In the genomic region with DNA sequence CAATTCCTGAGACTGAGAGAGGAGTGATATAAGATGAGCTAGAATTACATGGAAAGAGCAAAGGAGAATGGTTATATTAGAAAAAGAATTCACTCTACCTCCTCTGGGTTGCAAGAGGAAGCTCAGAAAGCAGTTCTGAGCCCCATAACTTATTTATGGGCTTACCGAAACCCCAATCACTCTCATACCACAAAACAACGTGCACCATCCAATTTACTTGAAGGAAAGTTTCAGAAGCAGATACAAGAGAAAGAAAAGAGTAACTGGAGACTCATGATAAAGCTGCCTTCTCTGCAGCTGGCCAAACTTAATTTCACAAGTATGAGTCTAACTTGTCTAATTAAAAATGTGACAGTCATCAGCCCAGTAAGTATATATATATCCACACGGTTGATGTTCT, we compare ENCODE assay signal across 26 cellular contexts. TPM values are rescaled to one million over a fixed set of nuclear protein-coding genes. Genes with fewer than 3 reads are reported as not detected.
A peak's percentile ranks its signal among the peaks of the same experiment; 100 is the strongest.
DNase-seq lines count a peak whose midpoint lies in the region; ATAC-seq and TF ChIP-seq lines count a peak whose summit lies in the region.
"Had no signal": no experiment of that assay in that cellular context is flagged by ENCODE, and none has a peak within 500 bp of the region (broad histone marks: within the 10 kb centered on the region; RNA-seq: fewer than 3 reads in every experiment).

No MANE protein-coding gene starts in this region.

- no peak overlapping the region for H3K9ac ChIP-seq in endodermal cell (ENCODE audit: extremely low read depth, low read length, poor library complexity, severe bottlenecking)

- H3K27ac Mint-ChIP-seq in activated T-cell treated with anti-CD3 and anti-CD28 coated beads, Interleukin-2, amount 50 U/mL, for 72 hours = peak overlapping the region; percentile 24
- H3K27ac Mint-ChIP-seq in activated T-cell treated with anti-CD3 and anti-CD28 coated beads, Interleukin-2, amount 50 U/mL, for 24 hours = no peak overlapping the region
- peak overlapping the region; percentile 49 for H3K27ac Mint-ChIP-seq in CD4-positive, alpha-beta T cell
- H3K27ac Mint-ChIP-seq in activated T-helper 17 cell treated with anti-CD3 and anti-CD28 coated beads, Interleukin-2, amount 50 U/mL, for 72 hours = peak overlapping the region; percentile 37
- H3K27ac Mint-ChIP-seq in endodermal cell = no peak overlapping the region
- H3K27ac Mint-ChIP-seq: HFFc6 had no signal

- 85 to 89% methylated on average over 1 to 3 of the region's 3 CpGs for WGBS in endodermal cell (ENCODE audit: insufficient coverage in 1 of 2, insufficient read length in 1 of 2), 2 experiments

- H3K27me3 ChIP-seq in CD4-positive, alpha-beta T cell (ENCODE audit: control insufficient read depth, insufficient read depth, low read length) = no peaks in the 10 kb centered on the region
- no peaks in the 10 kb centered on the region for H3K27me3 ChIP-seq in endodermal cell (ENCODE audit: control insufficient read depth, insufficient read depth, low read length, poor library complexity, severe bottlenecking)
- H3K27me3 ChIP-seq: SJCRH30 had no signal

- no peaks in the 10 kb centered on the region for H3K27me3 Mint-ChIP-seq in activated T-cell treated with anti-CD3 and anti-CD28 coated beads, Interleukin-2, amount 50 U/mL, for 72 hours (ENCODE audit: low read depth)
- no peaks in the 10 kb centered on the region for H3K27me3 Mint-ChIP-seq in activated T-cell treated with anti-CD3 and anti-CD28 coated beads, Interleukin-2, amount 50 U/mL, for 24 hours
- H3K27me3 Mint-ChIP-seq in CD4-positive, alpha-beta T cell = no peaks in the 10 kb centered on the region
- no peaks in the 10 kb centered on the region for H3K27me3 Mint-ChIP-seq in activated T-helper 17 cell treated with anti-CD3 and anti-CD28 coated beads, Interleukin-2, amount 50 U/mL, for 72 hours
- no peaks in the 10 kb centered on the region for H3K27me3 Mint-ChIP-seq in endodermal cell (ENCODE audit: insufficient read depth)
- H3K27me3 Mint-ChIP-seq: CD4-positive, alpha-beta memory T cell had no signal

- peaks cover 1 to 9% of the 10 kb centered on the region in 2 donors for H3K36me3 Mint-ChIP-seq in activated T-cell treated with anti-CD3 and anti-CD28 coated beads, Interleukin-2, amount 50 U/mL, for 72 hours (ENCODE audit: insufficient read depth in 2 of 2)
- H3K36me3 Mint-ChIP-seq in activated T-cell treated with anti-CD3 and anti-CD28 coated beads, Interleukin-2, amount 50 U/mL, for 24 hours (ENCODE audit: low read depth) = peaks cover 83% of the 10 kb centered on the region
- peaks cover 72% of the 10 kb centered on the region for H3K36me3 Mint-ChIP-seq in CD4-positive, alpha-beta T cell (ENCODE audit: low read depth)
- peaks cover 92% of the 10 kb centered on the region for H3K36me3 Mint-ChIP-seq in activated T-helper 17 cell treated with anti-CD3 and anti-CD28 coated beads, Interleukin-2, amount 50 U/mL, for 72 hours (ENCODE audit: low read depth)
- H3K36me3 Mint-ChIP-seq in endodermal cell (ENCODE audit: low read depth) = peaks cover 65% of the 10 kb centered on the region

- intact Hi-C loops in CD4-positive, alpha-beta T cell (cut with DNase I, micrococcal nuclease) = no loop called here

- no peaks in the 10 kb centered on the region for H3K9me3 Mint-ChIP-seq in activated T-cell treated with anti-CD3 and anti-CD28 coated beads, Interleukin-2, amount 50 U/mL, for 72 hours
- H3K9me3 Mint-ChIP-seq in activated T-cell treated with anti-CD3 and anti-CD28 coated beads, Interleukin-2, amount 50 U/mL, for 24 hours = no peaks in the 10 kb centered on the region
- H3K9me3 Mint-ChIP-seq in CD4-positive, alpha-beta T cell = no peaks in the 10 kb centered on the region
- no peaks in the 10 kb centered on the region for H3K9me3 Mint-ChIP-seq in activated T-helper 17 cell treated with anti-CD3 and anti-CD28 coated beads, Interleukin-2, amount 50 U/mL, for 72 hours
- no peaks in the 10 kb centered on the region for H3K9me3 Mint-ChIP-seq in endodermal cell
- H3K9me3 Mint-ChIP-seq: CD4-positive, alpha-beta memory T cell; HFFc6 had no signal

- CTCF ChIA-PET in CD4-positive, alpha-beta T cell (lab: Charles Lee) = interaction anchor here (0.7 to 1.5 kb wide), 3 partner anchors 11 to 23 kb away, joined by 3 to 5 read pairs (median 3); no protein-coding TSS in a partner anchor
- CTCF ChIA-PET in RWPE1 (lab: Yijun Ruan, JAX) = interaction anchor here (0.7 kb wide), 1 partner anchor 11 kb away, joined by 4 read pairs; no protein-coding TSS in a partner anchor

- no peaks in the 10 kb centered on the region for H3K9me3 ChIP-seq in CD4-positive, alpha-beta T cell (ENCODE audit: control insufficient read depth, low read length)
- H3K9me3 ChIP-seq in endodermal cell (ENCODE audit: control insufficient read depth, low read length) = no peaks in the 10 kb centered on the region
- H3K9me3 ChIP-seq: HAP-1, SJCRH30 had no signal

- no peak overlapping the region for H3K4me3 Mint-ChIP-seq in activated T-cell treated with anti-CD3 and anti-CD28 coated beads, Interleukin-2, amount 50 U/mL, for 72 hours
- no peak overlapping the region for H3K4me3 Mint-ChIP-seq in activated T-cell treated with anti-CD3 and anti-CD28 coated beads, Interleukin-2, amount 50 U/mL, for 24 hours
- no peak overlapping the region for H3K4me3 Mint-ChIP-seq in CD4-positive, alpha-beta T cell
- H3K4me3 Mint-ChIP-seq in activated T-helper 17 cell treated with anti-CD3 and anti-CD28 coated beads, Interleukin-2, amount 50 U/mL, for 72 hours = no peak overlapping the region
- H3K4me3 Mint-ChIP-seq in endodermal cell = no peak overlapping the region
- H3K4me3 Mint-ChIP-seq: CD4-positive, alpha-beta memory T cell; HFFc6 had no signal

- TF ChIP-seq CTCF in CD4-positive, alpha-beta T cell (IDR thresholded peaks at IDR 0.05) = no peak
- no peak for TF ChIP-seq CTCF in endodermal cell (conservative IDR thresholded peaks at IDR 0.05)
- TF ChIP-seq CTCF in RWPE1 (conservative IDR thresholded peaks at IDR 0.05; ENCODE audit: low read depth) = no peak

- no peaks in the 10 kb centered on the region for H3K4me1 Mint-ChIP-seq in activated T-cell treated with anti-CD3 and anti-CD28 coated beads, Interleukin-2, amount 50 U/mL, for 72 hours (ENCODE audit: low read depth)
- H3K4me1 Mint-ChIP-seq in activated T-cell treated with anti-CD3 and anti-CD28 coated beads, Interleukin-2, amount 50 U/mL, for 24 hours (ENCODE audit: low read depth) = no peaks in the 10 kb centered on the region
- no peaks in the 10 kb centered on the region for H3K4me1 Mint-ChIP-seq in CD4-positive, alpha-beta T cell (ENCODE audit: low read depth)
- H3K4me1 Mint-ChIP-seq in activated T-helper 17 cell treated with anti-CD3 and anti-CD28 coated beads, Interleukin-2, amount 50 U/mL, for 72 hours = no peaks in the 10 kb centered on the region
- no peaks in the 10 kb centered on the region for H3K4me1 Mint-ChIP-seq in endodermal cell

- H3K27ac ChIP-seq in CD4-positive, alpha-beta T cell (ENCODE audit: low read depth, low read length) = no peak overlapping the region
- H3K27ac ChIP-seq in endodermal cell (ENCODE audit: low read depth, low read length) (no peak overlapping the region), RWPE1 (no peak overlapping the region)
- H3K27ac ChIP-seq: SJCRH30 had no signal

- H3K4me3 ChIP-seq in endodermal cell (ENCODE audit: low read length) = no peak overlapping the region
- H3K4me3 ChIP-seq: HAP-1, SJCRH30 had no signal

- DNase-seq in activated T-cell treated with anti-CD3 and anti-CD28 coated beads, Interleukin-2, amount 50 U/mL, for 72 hours = no peak
- no peak for DNase-seq in activated T-cell treated with anti-CD3 and anti-CD28 coated beads, Interleukin-2, amount 50 U/mL, for 24 hours
- no peak for DNase-seq in CD4-positive, alpha-beta T cell
- peak; percentile 3 for DNase-seq in endodermal cell
- DNase-seq in stimulated activated CD4-positive, alpha-beta T cell treated with anti-CD3 and anti-CD28 coated beads, Interleukin-4, amount 100 ng/mL, for 1 hour = no peak
- DNase-seq in RWPE1 (ENCODE audit: low spot score) = no peak
- DNase-seq: CD4-positive, alpha-beta memory T cell; COR-L47; DMS53; GOT3; HFFc6; Kasumi-1; NCI-H1105 treated with DMSO at 0.1 percent for 48 hours; NCI-H146; NCI-H1930; NCI-H2107; NCI-H524; NCI-H774; NK-92 treated with Interleukin-12 subunit alpha and Interleukin-12 subunit beta, amount 100 ng/mL, for 24 hours; PC-3; SJCRH30 had no signal

- POLR2A ChIA-PET in CD4-positive, alpha-beta T cell (lab: Charles Lee) = no interaction called here
- POLR2A ChIA-PET in RWPE1 (lab: Yijun Ruan, JAX; ENCODE audit: low non-redundant PET) = no interaction called here

- H3K4me1 ChIP-seq in endodermal cell (ENCODE audit: control insufficient read depth, insufficient read depth, low read length) = no peaks in the 10 kb centered on the region
- H3K4me1 ChIP-seq: HAP-1, SJCRH30 had no signal

- no peak for ATAC-seq in activated T-cell treated with anti-CD3 and anti-CD28 coated beads, Interleukin-2, amount 50 U/mL, for 72 hours (replicated peaks in 1 of 2)
- ATAC-seq in CD4-positive, alpha-beta T cell (ENCODE audit: poor library complexity) = no peak
- ATAC-seq in activated T-helper 17 cell treated with anti-CD3 and anti-CD28 coated beads, Interleukin-2, amount 50 U/mL, for 72 hours (replicated peaks) = no peak
- ATAC-seq in GM21723 (IDR thresholded peaks at IDR 0.05; ENCODE audit: unreplicated experiment) = no peak
- ATAC-seq: HepG2, PC-3, Right ventricle myocardium inferior had no signal

- peaks cover 84% of the 10 kb centered on the region for H3K36me3 ChIP-seq in endodermal cell (ENCODE audit: control insufficient read depth, insufficient read depth, low read length)

RNA-seq across cellular contexts. Expression of gene CAMKK2, which starts 27.4 kb away (rescaled TPM):
- total RNA-seq in activated T-cell treated with anti-CD3 and anti-CD28 coated beads, Interleukin-2, amount 50 U/mL, for 72 hours = 10 to 100 TPM; 22.2 to 25.3 TPM
- total RNA-seq in CD4-positive, alpha-beta T cell = 1 to 10 TPM; 6.7 to 6.8 TPM
- total RNA-seq in activated T-helper 17 cell treated with anti-CD3 and anti-CD28 coated beads, Interleukin-2, amount 50 U/mL, for 72 hours = 10 to 100 TPM; 16.9 to 30.1 TPM
- total RNA-seq in endodermal cell = 100 to 1,000 TPM in 1 of 2 donors, 10 to 100 TPM in 1; 95.8 to 113 TPM
- 30.7 TPM for polyA plus RNA-seq in endodermal cell (2013, experiment 1 of 2)
- 29.4 TPM for polyA plus RNA-seq in endodermal cell (2013, experiment 2 of 2)

RNA-seq across cellular contexts. Expression of gene ANAPC5, which starts 28.3 kb away (rescaled TPM):
- 100 to 1,000 TPM; 101 to 102 TPM for total RNA-seq in activated T-cell treated with anti-CD3 and anti-CD28 coated beads, Interleukin-2, amount 50 U/mL, for 72 hours
- 10 to 100 TPM; 88.2 to 96.2 TPM for total RNA-seq in CD4-positive, alpha-beta T cell
- total RNA-seq in activated T-helper 17 cell treated with anti-CD3 and anti-CD28 coated beads, Interleukin-2, amount 50 U/mL, for 72 hours = 100 to 1,000 TPM in 1 of 2 donors, 10 to 100 TPM in 1; 62.5 to 114 TPM
- 100 to 1,000 TPM in 1 of 2 donors, 10 to 100 TPM in 1; 87.7 to 111 TPM for total RNA-seq in endodermal cell
- polyA plus RNA-seq in endodermal cell (2013, experiment 1 of 2) = 91.4 TPM
- 90.2 TPM for polyA plus RNA-seq in endodermal cell (2013, experiment 2 of 2)

Comparison
In these comparisons a context has a peak if more than half of its experiments do, and no peak if none do; other contexts are left out.
1. H3K27ac Mint-ChIP-seq: peak in activated T-cell treated with anti-CD3 and anti-CD28 coated beads, Interleukin-2, amount 50 U/mL, for 72 hours (single experiment), CD4-positive, alpha-beta T cell (single experiment) and activated T-helper 17 cell treated with anti-CD3 and anti-CD28 coated beads, Interleukin-2, amount 50 U/mL, for 72 hours (single experiment); none in activated T-cell treated with anti-CD3 and anti-CD28 coated beads, Interleukin-2, amount 50 U/mL, for 24 hours (single experiment) and endodermal cell (single experiment).